In the genomic region with DNA sequence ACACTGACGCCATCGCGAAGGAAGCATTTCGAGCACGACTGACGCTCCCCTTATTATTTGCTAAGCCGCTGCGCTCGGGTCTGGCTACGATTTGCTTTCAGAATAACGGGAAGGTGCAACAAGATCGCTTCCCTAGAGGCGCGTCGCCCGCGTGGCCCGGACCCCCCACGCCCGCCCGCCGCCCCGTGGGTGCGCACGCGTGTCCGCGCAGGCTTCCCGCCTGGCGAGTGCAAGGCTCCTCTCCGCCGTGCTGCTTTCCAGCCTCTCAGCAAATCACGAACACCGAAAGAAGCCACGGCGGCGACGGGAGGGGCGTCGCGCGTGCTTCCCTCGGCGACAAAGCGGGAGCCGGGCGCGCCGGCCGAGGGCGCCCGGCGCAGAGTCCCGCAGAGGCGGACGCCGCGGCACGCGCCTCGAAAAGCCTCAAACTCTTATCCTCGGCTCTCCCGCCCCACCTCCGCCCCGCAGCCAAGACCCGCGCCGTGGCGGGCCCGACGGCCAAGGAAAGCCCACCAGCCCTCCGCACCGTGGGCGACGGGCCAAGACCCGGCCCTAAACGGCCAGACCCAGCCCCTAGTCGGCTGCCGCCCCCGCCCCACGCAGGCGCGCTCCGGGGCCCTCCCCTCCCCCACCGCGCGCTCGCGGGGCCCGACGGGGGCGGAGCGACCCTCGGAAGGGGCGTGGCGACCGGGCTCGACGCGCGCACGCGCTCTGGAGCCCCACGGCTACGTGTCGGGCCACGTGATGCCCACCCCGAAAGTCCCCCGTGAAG, we compare ENCODE assay signal across 8 cellular contexts. TPM values are rescaled to one million over a fixed set of nuclear protein-coding genes. Genes with fewer than 3 reads are reported as not detected.
A peak's percentile ranks its signal among the peaks of the same experiment; 100 is the strongest.
DNase-seq lines count a peak whose midpoint lies in the region; ATAC-seq lines count a peak whose summit lies in the region.

No MANE protein-coding gene starts in this region.

- H3K9me3 ChIP-seq in SJCRH30 (replicated peaks) (no peaks in the 10 kb centered on the region), neuron (ENCODE audit: low read length) (peaks cover 2% of the 10 kb centered on the region), stomach smooth muscle (ENCODE audit: control insufficient read depth in 2 of 2, low read length in 2 of 2) (no peaks in the 10 kb centered on the region)

- H3K36me3 ChIP-seq in SJCRH30, result peaks cover 4% of the 10 kb centered on the region; the same call in 1 of the 2 replicates
- no peaks in the 10 kb centered on the region for H3K36me3 ChIP-seq in neuron (ENCODE audit: insufficient read depth, low read length)
- no peaks in the 10 kb centered on the region for H3K36me3 ChIP-seq in stomach smooth muscle (ENCODE audit: control insufficient read depth in 2 of 2, insufficient read depth in 2 of 2, low read length in 2 of 2)

- DNase-seq in DMS114 treated with DMSO at 0.1 percent for 48 hours (lab: John Stamatoyannopoulos, UW; ENCODE audit: unreplicated experiment) (peak; percentile 27), HT1080 (ENCODE audit: low read depth) (peak; percentile 81), SJCRH30 (peak; percentile 88 to 94), foreskin melanocyte (peak; percentile 72)
- peak; percentile 90 for DNase-seq in activated naive CD4-positive, alpha-beta T cell treated with Interleukin-2 at 50 U/mL for 16 hours

- H3K4me3 ChIP-seq in SJCRH30 (peak overlapping the region; percentile 73), neuron (ENCODE audit: low read length) (peak overlapping the region; percentile 99), stomach smooth muscle (ENCODE audit: low read length in 2 of 2) (peak overlapping the region; percentile 81 to 89)

- H3K27me3 ChIP-seq in SJCRH30 (no peaks in the 10 kb centered on the region), neuron (ENCODE audit: insufficient read depth, low read length) (no peaks in the 10 kb centered on the region), stomach smooth muscle (ENCODE audit: control insufficient read depth in 1 of 2, insufficient read depth in 2 of 2, low read length in 2 of 2) (no peaks in the 10 kb centered on the region)

- peak overlapping the region; percentile 73 for H3K27ac ChIP-seq in SJCRH30
- H3K27ac ChIP-seq in stomach smooth muscle (ENCODE audit: low read length), result peak overlapping the region; percentile 95

- peak; percentile 39 for ATAC-seq in GM21360 (IDR thresholded peaks at IDR 0.05; ENCODE audit: unreplicated experiment)

- peak overlapping the region; percentile 86 to 89 for H3K9ac ChIP-seq in stomach smooth muscle (ENCODE audit: low read length in 2 of 2)

- H3K4me1 ChIP-seq in SJCRH30, result peaks cover 5% of the 10 kb centered on the region
- peaks cover 5% of the 10 kb centered on the region for H3K4me1 ChIP-seq in neuron (ENCODE audit: insufficient read depth, low read length)
- peaks cover 3% of the 10 kb centered on the region for H3K4me1 ChIP-seq in stomach smooth muscle (ENCODE audit: control insufficient read depth, insufficient read depth, low read length)

- peak overlapping the region; percentile 74 for H2AFZ ChIP-seq in neuron (ENCODE audit: low read depth, low read length)

RNA-seq across cellular contexts. Expression of a gene that starts 1.0 kb away (rescaled TPM):
- total RNA-seq in HT1080 (2014; rRNA removed; shearing (Covaris generic)), result 98.5 and 125 TPM in 2 replicates
- polyA plus RNA-seq in HT1080 (2015; cell fraction: cytosol; rRNA removed), result 82.7 and 116 TPM in 2 replicates
- 89.5 and 103 TPM in 2 replicates for polyA plus RNA-seq in HT1080 (2015; cell fraction: nucleus; rRNA removed)
- 224 and 254 TPM in 2 replicates for total RNA-seq in SJCRH30 (2014; rRNA removed; shearing (Covaris generic))

Comparison
In these comparisons a context has a peak if more than half of its experiments do, and no peak if none do; other contexts are left out.
1. Peak in every context shown above with its lines: DNase-seq, ATAC-seq, H3K4me3 ChIP-seq and H3K27ac ChIP-seq.
2. DNase-seq: peak in every context shown above with its lines; median percentile 91 in SJCRH30; 90 in activated naive CD4-positive, alpha-beta T cell treated with Interleukin-2 at 50 U/mL for 16 hours; 81 in HT1080; 72 in foreskin melanocyte; 27 in DMS114 treated with DMSO at 0.1 percent for 48 hours.